Comparison of ENCODE assay signal across 8 cellular contexts in genomic region chr16:17469011-17469741, GRCh38. TPM values are rescaled to one million over a fixed set of nuclear protein-coding genes. Genes with fewer than 3 reads are reported as not detected.
A peak's percentile ranks its signal among the peaks of the same experiment; 100 is the strongest.
DNase-seq lines count a peak whose midpoint lies in the region; ATAC-seq, FAIRE-seq and TF ChIP-seq lines count a peak whose summit lies in the region.

No MANE protein-coding gene starts in this region.

- peak overlapping the region; percentile 0 for H2AFZ ChIP-seq in keratinocyte (ENCODE audit: control insufficient read depth, low read length)

- DNase-seq in SIG-M5 treated with dmso at 0.1 percent for 504 hours (lab: John Stamatoyannopoulos, UW; ENCODE audit: unreplicated experiment) = peak; percentile 23
- no peak for DNase-seq in SIG-M5 (lab: John Stamatoyannopoulos, UW)
- DNase-seq in activated T-cell treated with anti-CD3 and anti-CD28 coated beads, Interleukin-2, amount 50 U/mL, for 72 hours = peak in 1 of 2 donors; percentile 9
- DNase-seq in keratinocyte (ENCODE audit: low read depth, low spot score) = no peak
- DNase-seq in UCSD-AML1 (lab: John Stamatoyannopoulos, UW; ENCODE audit: unreplicated experiment) = no peak
- no peak for DNase-seq in mesenteric fat pad (ENCODE audit: low spot score)
- DNase-seq in GM12892 (ENCODE audit: insufficient read length) = no peak

- H3K27ac ChIP-seq in keratinocyte (ENCODE audit: control insufficient read depth, insufficient read depth, low read length) (peak overlapping the region; percentile 39), temporal lobe (ENCODE audit: low read depth, low read length) (peak overlapping the region; percentile 18)

- no peak for TF ChIP-seq CTCF in keratinocyte (optimal IDR thresholded peaks at IDR 0.05 in 1 of 3, IDR thresholded peaks at IDR 0.05 in 1 of 3, conservative IDR thresholded peaks at IDR 0.05 in 1 of 3; ENCODE audit: extremely low read depth in 1 of 3, insufficient read depth in 2 of 3, low read length in 3 of 3)

- H3K9me3 ChIP-seq in keratinocyte (ENCODE audit: control insufficient read depth, low read depth, low read length) = no peaks in the 10 kb centered on the region

- peaks cover 30% of the 10 kb centered on the region for H3K79me2 ChIP-seq in keratinocyte (ENCODE audit: control insufficient read depth, insufficient read depth, low read length)

- H3K4me3 ChIP-seq in keratinocyte (ENCODE audit: control insufficient read depth in 2 of 3, extremely low read depth in 1 of 3, insufficient read depth in 2 of 3, low read depth in 1 of 3, low read length in 3 of 3) = peak overlapping the region; percentile 59 to 76 (median 64)

- peaks cover 3% of the 10 kb centered on the region for H3K9me1 ChIP-seq in keratinocyte (ENCODE audit: control insufficient read depth, extremely low read depth, insufficient read depth, low read length)

- peaks cover 50% of the 10 kb centered on the region for H3K4me1 Mint-ChIP-seq in activated T-cell treated with anti-CD3 and anti-CD28 coated beads, Interleukin-2, amount 50 U/mL, for 72 hours (ENCODE audit: low read depth)

- peak overlapping the region; percentile 93 to 94 for H3K4me3 Mint-ChIP-seq in activated T-cell treated with anti-CD3 and anti-CD28 coated beads, Interleukin-2, amount 50 U/mL, for 72 hours

- peak overlapping the region; percentile 58 for H3K9ac ChIP-seq in keratinocyte (ENCODE audit: control insufficient read depth, extremely low read depth, insufficient read depth, low read length)

- H3K9me3 Mint-ChIP-seq in activated T-cell treated with anti-CD3 and anti-CD28 coated beads, Interleukin-2, amount 50 U/mL, for 72 hours = no peaks in the 10 kb centered on the region

- peak overlapping the region; percentile 79 for H3K4me2 ChIP-seq in keratinocyte (ENCODE audit: control insufficient read depth, extremely low read depth, insufficient read depth, low read depth, low read length)

- H3K36me3 Mint-ChIP-seq in activated T-cell treated with anti-CD3 and anti-CD28 coated beads, Interleukin-2, amount 50 U/mL, for 72 hours (ENCODE audit: insufficient read depth in 2 of 2) = peaks cover 4 to 5% of the 10 kb centered on the region in 2 donors

- H3K4me1 ChIP-seq in keratinocyte (ENCODE audit: control insufficient read depth, extremely low read depth, insufficient read depth, low read length) = peaks cover 25% of the 10 kb centered on the region

- no peaks in the 10 kb centered on the region for H3K36me3 ChIP-seq in keratinocyte (ENCODE audit: control insufficient read depth in 2 of 2, extremely low read depth in 1 of 2, insufficient read depth in 2 of 2, low read length in 2 of 2)

- FAIRE-seq in keratinocyte (lab: Jason Lieb, UNC) = peak; percentile 86
- FAIRE-seq in GM12892 (lab: Jason Lieb, UNC) = no peak

- ATAC-seq in activated T-cell treated with anti-CD3 and anti-CD28 coated beads, Interleukin-2, amount 50 U/mL, for 72 hours (replicated peaks in 1 of 2) = no peak

- peak overlapping the region; percentile 51 for H3K27ac Mint-ChIP-seq in activated T-cell treated with anti-CD3 and anti-CD28 coated beads, Interleukin-2, amount 50 U/mL, for 72 hours

- H3K27me3 Mint-ChIP-seq in activated T-cell treated with anti-CD3 and anti-CD28 coated beads, Interleukin-2, amount 50 U/mL, for 72 hours (ENCODE audit: low read depth) = peaks cover 19% of the 10 kb centered on the region

- TF ChIP-seq POLR2A in GM12892 (IDR thresholded peaks at IDR 0.05; ENCODE audit: low read depth, low read length) = no peak

- no peaks in the 10 kb centered on the region for H4K20me1 ChIP-seq in keratinocyte (ENCODE audit: control insufficient read depth, extremely low read depth, insufficient read depth, low read length)

- no peaks in the 10 kb centered on the region for H3K27me3 ChIP-seq in keratinocyte (ENCODE audit: control insufficient read depth, extremely low read depth, insufficient read depth, low read length)

- dilution Hi-C loops in keratinocyte (cut with MboI; ENCODE audit: extremely low pct_ligation_motif_present, low sequenced_read_pairs) = no loop called here

RNA-seq across cellular contexts. Expression of gene XYLT1, which starts 1.6 kb away (rescaled TPM):
- 10 to 100 TPM; 17.1 to 17.9 TPM for total RNA-seq in activated T-cell treated with anti-CD3 and anti-CD28 coated beads, Interleukin-2, amount 50 U/mL, for 72 hours
- polyA plus RNA-seq in keratinocyte = 4.4 to 10.0 TPM (median 6.1 TPM) in 3 replicates
- 2.4 TPM for polyA plus RNA-seq in keratinocyte (2011; ENCODE audit: low read depth)
- 2.8 and 3.2 TPM in 2 replicates for polyA plus RNA-seq in keratinocyte (2011; cell fraction: cytosol; rRNA removed)
- polyA plus RNA-seq in keratinocyte (2011; cell fraction: nucleus; rRNA removed) = 13.9 and 14.2 TPM in 2 replicates
- polyA plus RNA-seq in keratinocyte (2012; ENCODE audit: low replicate concordance) = 4.9 and 8.9 TPM in 2 replicates
- 19.2 to 30.8 TPM (median 26.0 TPM) in 3 replicates for polyA minus RNA-seq in keratinocyte
- 10.6 TPM for polyA minus RNA-seq in keratinocyte (2011; cell fraction: cytosol; rRNA and poly(A)+ RNA removed)
- 26.4 and 32.7 TPM in 2 replicates for polyA minus RNA-seq in keratinocyte (2011; cell fraction: nucleus; rRNA and poly(A)+ RNA removed)
- total RNA-seq in temporal lobe (24.1 TPM), mesenteric fat pad (59.1 TPM)
- 3.9 TPM for polyA plus RNA-seq in GM12892 (2012; ENCODE audit: missing spikeins)
